Comparison of ENCODE assay signal across 23 cellular contexts in genomic region chr13:44007451-44007850, GRCh38.
A peak's percentile ranks its signal among the peaks of the same experiment; 100 is the strongest.
DNase-seq lines count a peak whose midpoint lies in the region; ATAC-seq and TF ChIP-seq lines count a peak whose summit lies in the region.
"Had no signal": no experiment of that assay in that cellular context is flagged by ENCODE, and none has a peak within 500 bp of the region (broad histone marks: within the 10 kb centered on the region; RNA-seq: fewer than 3 reads in every experiment).

No MANE protein-coding gene starts in this region.

- H3K27ac ChIP-seq in hepatocyte, result peak overlapping the region; percentile 45
- H3K27ac ChIP-seq: A549; BLaER1 treated with 17β-estradiol and CSF1 and Interleukin-3, amounts not matched to agents 10 nM and 100 nM; GM23248 had no signal

- no peaks in the 10 kb centered on the region for H4K20me1 ChIP-seq in hepatocyte (ENCODE audit: insufficient read depth, poor library complexity, severe bottlenecking)
- H4K20me1 ChIP-seq: BLaER1 treated with 17β-estradiol and CSF1 and Interleukin-3, amounts not matched to agents 10 nM and 100 nM had no signal

- ATAC-seq in sciatic nerve (peak; percentile 91), GM21526 (IDR thresholded peaks at IDR 0.05; ENCODE audit: low FRiP score, unreplicated experiment) (no peak)
- ATAC-seq: A549, HCT116 had no signal

- 68% methylated on average over 1 of the region's 1 CpG for WGBS in hepatocyte (ENCODE audit: low lambda C conversion rate, missing lambda C conversion rate)

- H2AFZ ChIP-seq in hepatocyte, result no peak overlapping the region
- H2AFZ ChIP-seq: GM23248 had no signal

- H3K4me3 Mint-ChIP-seq in immature natural killer cell, result no peak overlapping the region
- H3K4me3 Mint-ChIP-seq: CD14-positive monocyte; CD4-positive, alpha-beta T cell; CD8-positive, alpha-beta memory T cell; H9 had no signal

- H3K4me3 ChIP-seq in hepatocyte, result no peak overlapping the region
- H3K4me3 ChIP-seq: A549; BLaER1 treated with 17β-estradiol and CSF1 and Interleukin-3, amounts not matched to agents 10 nM and 100 nM; GM23248 had no signal

- no peak for TF ChIP-seq CTCF in hepatocyte (IDR thresholded peaks at IDR 0.05; ENCODE audit: poor library complexity)

- intact Hi-C loops in sciatic nerve (cut with DNase I), result no loop called here

- H3K4me2 ChIP-seq in hepatocyte, result no peak overlapping the region
- H3K4me2 ChIP-seq: A549 had no signal

- no peaks in the 10 kb centered on the region for H3K9me2 ChIP-seq in hepatocyte (replicated peaks; ENCODE audit: insufficient read depth)

- H3K4me1 Mint-ChIP-seq in immature natural killer cell, result no peaks in the 10 kb centered on the region
- H3K4me1 Mint-ChIP-seq: CD14-positive monocyte; CD8-positive, alpha-beta memory T cell had no signal

- no peaks in the 10 kb centered on the region for H3K27me3 ChIP-seq in hepatocyte
- H3K27me3 ChIP-seq: BLaER1 treated with 17β-estradiol and CSF1 and Interleukin-3, amounts not matched to agents 10 nM and 100 nM had no signal

- peaks cover 4 to 7% (median 5%) of the 10 kb centered on the region in 3 donors for H3K27me3 Mint-ChIP-seq in immature natural killer cell (ENCODE audit: low read depth in 3 of 3)

- no peaks in the 10 kb centered on the region for H3K36me3 ChIP-seq in hepatocyte (replicated peaks; ENCODE audit: insufficient read depth, low read depth)
- H3K36me3 ChIP-seq: BE2C; BLaER1 treated with 17β-estradiol and CSF1 and Interleukin-3, amounts not matched to agents 10 nM and 100 nM had no signal

- H3K36me3 Mint-ChIP-seq in immature natural killer cell, result peaks cover 0 to 9% (median 0%) of the 10 kb centered on the region in 3 donors
- H3K36me3 Mint-ChIP-seq: CD14-positive monocyte had no signal

- H3K27ac Mint-ChIP-seq in immature natural killer cell, result no peak overlapping the region
- H3K27ac Mint-ChIP-seq: CD14-positive monocyte; CD4-positive, alpha-beta T cell; CD8-positive, alpha-beta memory T cell; H9 had no signal

- no peaks in the 10 kb centered on the region for H3K79me2 ChIP-seq in hepatocyte

- peaks cover 0 to 2% (median 0%) of the 10 kb centered on the region in 6 donors for H3K9me3 Mint-ChIP-seq in immature natural killer cell
- H3K9me3 Mint-ChIP-seq: CD4-positive, alpha-beta T cell; H9 had no signal

- no peaks in the 10 kb centered on the region for H3K4me1 ChIP-seq in hepatocyte (ENCODE audit: insufficient read depth)
- H3K4me1 ChIP-seq: A549, BE2C had no signal

- H3K9me3 ChIP-seq in hepatocyte (ENCODE audit: low read depth), result no peaks in the 10 kb centered on the region
- H3K9me3 ChIP-seq: BE2C had no signal

- DNase-seq in RPMI7951 (ENCODE audit: low read depth), result peak; percentile 24
- no peak for DNase-seq in hepatocyte (ENCODE audit: low spot score)
- DNase-seq in sciatic nerve (ENCODE audit: low spot score), result no peak
- DNase-seq in NCI-H1930 (lab: John Stamatoyannopoulos, UW), result no peak
- DNase-seq in NCI-H2081 (lab: John Stamatoyannopoulos, UW), result no peak
- no peak for DNase-seq in immature natural killer cell
- DNase-seq: 8988T; ACHN; AML-193; BE2C; Calu3; CD4-positive, alpha-beta T cell; CD8-positive, alpha-beta memory T cell; COR-L47; DMS53; DMS79 treated with DMSO at 0.1 percent for 48 hours; GM23248; H9 had no signal
